16 cellular contexts compared by ENCODE assay signal in genomic region chr21:43603230-43603626, GRCh38. TPM values are rescaled to one million over a fixed set of nuclear protein-coding genes. Genes with fewer than 3 reads are reported as not detected.
A peak's percentile ranks its signal among the peaks of the same experiment; 100 is the strongest.
DNase-seq lines count a peak whose midpoint lies in the region; ATAC-seq and TF ChIP-seq lines count a peak whose summit lies in the region.
"Had no signal": no experiment of that assay in that cellular context is flagged by ENCODE, and none has a peak within 500 bp of the region (broad histone marks: within the 10 kb centered on the region; RNA-seq: fewer than 3 reads in every experiment).

No MANE protein-coding gene starts in this region.

- TF ChIP-seq CTCF in brain microvascular endothelial cell (IDR thresholded peaks at IDR 0.05; ENCODE audit: low read depth, low read length, missing control alignments) (no peak), mucosa of descending colon (IDR thresholded peaks at IDR 0.05) (no peak), upper lobe of right lung (IDR thresholded peaks at IDR 0.05) (no peak), foreskin keratinocyte (conservative IDR thresholded peaks at IDR 0.05) (no peak), endothelial cell (IDR thresholded peaks at IDR 0.05; ENCODE audit: unreplicated experiment) (no peak)

- intact Hi-C loops in Right ventricle myocardium superior (cut with DNase I) (no loop called here), cardiac septum (cut with DNase I) (no loop called here), mucosa of descending colon (cut with DNase I, micrococcal nuclease) (no loop called here), upper lobe of right lung (cut with DNase I) (no loop called here)

- DNase-seq in Right ventricle myocardium superior, result no peak
- no peak for DNase-seq in cardiac septum (ENCODE audit: low spot score)
- DNase-seq in brain microvascular endothelial cell, result no peak
- no peak for DNase-seq in mucosa of descending colon
- DNase-seq in upper lobe of right lung, result no peak
- DNase-seq in foreskin keratinocyte, result no peak
- no peak for DNase-seq in endothelial cell (ENCODE audit: low spot score)
- no peak for DNase-seq in activated gamma-delta T cell (lab: John Stamatoyannopoulos, UW)
- DNase-seq: activated naive CD8-positive, alpha-beta T cell treated with anti-CD3 and anti-CD28 coated beads, Interleukin-2, amount 10 ng/mL, durations not matched to agents 7 days and 5 days; NCI-H1105 treated with DMSO at 0.1 percent for 48 hours; NCI-H524 treated with DMSO at 0.1 percent for 48 hours; PC-9; small intestine had no signal

- no peak overlapping the region for H3K4me3 Mint-ChIP-seq in endothelial cell (ENCODE audit: unreplicated experiment)
- H3K4me3 Mint-ChIP-seq: activated naive CD8-positive, alpha-beta T cell treated with anti-CD3 and anti-CD28 coated beads, Interleukin-2, amount 10 ng/mL, durations not matched to agents 7 days and 5 days; stimulated activated naive CD8-positive, alpha-beta T cell treated with anti-CD3 and anti-CD28 coated beads, Interleukin-15, Interleukin-2, amounts not matched to agents 100 ng/mL and 50 ng/mL, for 24 hours had no signal

- peak; percentile 70 for ATAC-seq in Right ventricle myocardium superior (ENCODE audit: poor library complexity)
- ATAC-seq in mucosa of descending colon, result peak; percentile 31
- peak; percentile 78 for ATAC-seq in upper lobe of right lung
- no peak for ATAC-seq in foreskin keratinocyte

- peak overlapping the region; percentile 45 for H3K27ac ChIP-seq in brain microvascular endothelial cell
- peak overlapping the region; percentile 37 for H3K27ac ChIP-seq in upper lobe of right lung
- H3K27ac ChIP-seq in foreskin keratinocyte, result no peak overlapping the region
- H3K27ac ChIP-seq: GM23248, neutrophil, PC-9 had no signal

- H3K27me3 Mint-ChIP-seq in endothelial cell (ENCODE audit: unreplicated experiment), result peaks cover 3% of the 10 kb centered on the region
- H3K27me3 Mint-ChIP-seq: stimulated activated naive CD8-positive, alpha-beta T cell treated with anti-CD3 and anti-CD28 coated beads, Interleukin-15, Interleukin-2, amounts not matched to agents 100 ng/mL and 50 ng/mL, for 24 hours had no signal

- H3K27ac Mint-ChIP-seq in endothelial cell (ENCODE audit: unreplicated experiment), result no peak overlapping the region
- H3K27ac Mint-ChIP-seq: activated naive CD8-positive, alpha-beta T cell treated with anti-CD3 and anti-CD28 coated beads, Interleukin-2, amount 10 ng/mL, durations not matched to agents 7 days and 5 days; stimulated activated naive CD8-positive, alpha-beta T cell treated with anti-CD3 and anti-CD28 coated beads, Interleukin-15, Interleukin-2, amounts not matched to agents 100 ng/mL and 50 ng/mL, for 24 hours had no signal

- H3K9me3 ChIP-seq in mucosa of descending colon (no peaks in the 10 kb centered on the region), upper lobe of right lung (no peaks in the 10 kb centered on the region)
- H3K9me3 ChIP-seq: neutrophil had no signal

- H3K4me1 Mint-ChIP-seq in endothelial cell (ENCODE audit: unreplicated experiment), result peaks cover 13% of the 10 kb centered on the region

- H3K36me3 Mint-ChIP-seq in endothelial cell (ENCODE audit: low read depth, unreplicated experiment), result no peaks in the 10 kb centered on the region
- H3K36me3 Mint-ChIP-seq: activated naive CD8-positive, alpha-beta T cell treated with anti-CD3 and anti-CD28 coated beads, Interleukin-2, amount 10 ng/mL, durations not matched to agents 7 days and 5 days had no signal

- H3K4me1 ChIP-seq in mucosa of descending colon (ENCODE audit: low read depth) (no peaks in the 10 kb centered on the region), upper lobe of right lung (no peaks in the 10 kb centered on the region), foreskin keratinocyte (peaks cover 43% of the 10 kb centered on the region)

- H3K36me3 ChIP-seq in brain microvascular endothelial cell (replicated peaks) (no peaks in the 10 kb centered on the region), mucosa of descending colon (ENCODE audit: low read depth) (no peaks in the 10 kb centered on the region), upper lobe of right lung (no peaks in the 10 kb centered on the region)
- H3K36me3 ChIP-seq: neutrophil had no signal

- no peak overlapping the region for H3K4me3 ChIP-seq in brain microvascular endothelial cell (ENCODE audit: low read depth, low read length)
- no peak overlapping the region for H3K4me3 ChIP-seq in mucosa of descending colon
- no peak overlapping the region for H3K4me3 ChIP-seq in upper lobe of right lung
- H3K4me3 ChIP-seq: GM23248, PC-9 had no signal

- in situ Hi-C loops in brain microvascular endothelial cell (cut with HindIII; ENCODE audit: low pct_ligation_motif_present, low sequenced_read_pairs), result no loop called here

- H3K27me3 ChIP-seq in brain microvascular endothelial cell (replicated peaks) (no peaks in the 10 kb centered on the region), upper lobe of right lung (no peaks in the 10 kb centered on the region), foreskin keratinocyte (no peaks in the 10 kb centered on the region)
- H3K27me3 ChIP-seq: neutrophil had no signal

- no peaks in the 10 kb centered on the region for H3K9me3 Mint-ChIP-seq in endothelial cell (ENCODE audit: unreplicated experiment)
- H3K9me3 Mint-ChIP-seq: activated naive CD8-positive, alpha-beta T cell treated with anti-CD3 and anti-CD28 coated beads, Interleukin-2, amount 10 ng/mL, durations not matched to agents 7 days and 5 days; stimulated activated naive CD8-positive, alpha-beta T cell treated with anti-CD3 and anti-CD28 coated beads, Interleukin-15, Interleukin-2, amounts not matched to agents 100 ng/mL and 50 ng/mL, for 24 hours had no signal

RNA-seq across cellular contexts. Expression of gene HSF2BP, which starts 56.1 kb away (rescaled TPM):
- not detected for total RNA-seq in Right ventricle myocardium superior
- not detected for total RNA-seq in cardiac septum
- under 1 TPM; 0.32 to 0.48 (median 0.47) TPM for total RNA-seq in mucosa of descending colon
- 0.41 TPM for total RNA-seq in upper lobe of right lung
- total RNA-seq in foreskin keratinocyte, result 2.1 and 4.1 TPM in 2 replicates
- polyA plus RNA-seq in foreskin keratinocyte, result 3.4 and 4.2 TPM in 2 replicates
- 2.3 TPM for total RNA-seq in endothelial cell (ENCODE audit: unreplicated experiment)

RNA-seq across cellular contexts. Expression of gene RRP1B, which starts 56.1 kb away (rescaled TPM):
- total RNA-seq in Right ventricle myocardium superior, result 8.4 TPM
- total RNA-seq in cardiac septum, result 8.7 TPM
- 10 to 100 TPM; 11.1 to 22.5 (median 14.8) TPM for total RNA-seq in mucosa of descending colon
- 18.4 TPM for total RNA-seq in upper lobe of right lung
- 42.0 and 42.2 TPM in 2 replicates for total RNA-seq in foreskin keratinocyte
- polyA plus RNA-seq in foreskin keratinocyte, result 14.5 and 16.1 TPM in 2 replicates
- total RNA-seq in endothelial cell (ENCODE audit: unreplicated experiment), result 33.8 TPM
